In the genomic region with DNA sequence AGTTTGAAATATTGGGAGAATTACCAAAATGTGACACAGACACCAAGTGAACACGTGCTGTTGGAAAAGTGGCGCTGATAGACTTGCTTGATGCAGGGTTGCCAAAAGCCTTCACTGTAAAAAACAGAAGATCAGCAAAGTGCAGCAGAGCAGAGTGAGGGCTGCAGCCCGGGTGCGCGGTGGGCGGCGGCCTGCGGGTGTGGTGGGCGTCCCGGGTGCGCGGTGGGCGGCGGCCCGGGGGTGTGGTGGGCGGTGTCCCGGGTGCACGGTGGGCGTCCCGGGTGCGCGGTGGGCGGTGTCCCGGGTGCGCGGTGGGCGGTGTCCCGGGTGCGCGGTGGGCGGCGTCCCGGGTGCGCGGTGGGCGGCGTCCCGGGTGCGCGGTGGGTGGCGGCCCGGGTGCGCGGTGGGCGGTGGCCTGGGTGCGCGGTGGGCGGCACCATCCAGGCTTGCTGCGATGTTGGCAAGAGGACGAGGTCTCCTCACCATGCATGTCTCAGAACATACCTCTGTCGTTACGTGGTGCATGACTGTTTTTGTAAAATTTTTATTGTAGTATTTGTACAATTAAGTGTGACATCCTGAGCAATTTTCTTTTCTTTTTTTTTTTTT, we compare ENCODE assay signal across 8 cellular contexts. TPM values are rescaled to one million over a fixed set of nuclear protein-coding genes. Genes with fewer than 3 reads are reported as not detected.
DNase-seq lines count a peak whose midpoint lies in the region; ATAC-seq lines count a peak whose summit lies in the region.

No MANE protein-coding gene starts in this region.

- peak overlapping the region; percentile 44 to 92 (median 67) for H3K27ac Mint-ChIP-seq in CD4-positive, CD25-positive, alpha-beta regulatory T cell
- H3K27ac Mint-ChIP-seq in activated naive CD8-positive, alpha-beta T cell treated with anti-CD3 and anti-CD28 coated beads, Interleukin-2, amount 50 U/mL, for 24 hours: peak overlapping the region; percentile 47
- peak overlapping the region in 2 of 6 donors; percentile 24 to 32 for H3K27ac Mint-ChIP-seq in naive B cell

- H3K4me3 Mint-ChIP-seq in CD4-positive, CD25-positive, alpha-beta regulatory T cell: peak overlapping the region in 2 of 4 donors; percentile 63 to 82
- H3K4me3 Mint-ChIP-seq in activated naive CD8-positive, alpha-beta T cell treated with anti-CD3 and anti-CD28 coated beads, Interleukin-2, amount 50 U/mL, for 24 hours: peak overlapping the region; percentile 24
- peak overlapping the region; percentile 64 to 86 (median 77) for H3K4me3 Mint-ChIP-seq in naive B cell

- no peaks in the 10 kb centered on the region for H3K9me3 ChIP-seq in CD4-positive, CD25-positive, alpha-beta regulatory T cell (ENCODE audit: control insufficient read depth in 2 of 2, low read length in 2 of 2)

- H3K27me3 Mint-ChIP-seq in CD4-positive, CD25-positive, alpha-beta regulatory T cell: no peaks in the 10 kb centered on the region
- H3K27me3 Mint-ChIP-seq in activated naive CD8-positive, alpha-beta T cell treated with anti-CD3 and anti-CD28 coated beads, Interleukin-2, amount 50 U/mL, for 24 hours: no peaks in the 10 kb centered on the region
- no peaks in the 10 kb centered on the region for H3K27me3 Mint-ChIP-seq in naive B cell

- no peaks in the 10 kb centered on the region for H3K27me3 ChIP-seq in CD4-positive, CD25-positive, alpha-beta regulatory T cell (ENCODE audit: control insufficient read depth, insufficient read depth, low read length)

- H3K4me1 ChIP-seq in CD4-positive, CD25-positive, alpha-beta regulatory T cell (ENCODE audit: control insufficient read depth, insufficient read depth, low read length, poor library complexity, severe bottlenecking): peaks cover 6% of the 10 kb centered on the region

- ATAC-seq in CD4-positive, CD25-positive, alpha-beta regulatory T cell (ENCODE audit: low read depth in 2 of 2): peak; percentile 69 to 74
- ATAC-seq in activated naive CD8-positive, alpha-beta T cell treated with anti-CD3 and anti-CD28 coated beads, Interleukin-2, amount 50 U/mL, for 24 hours: no peak
- ATAC-seq in naive B cell (ENCODE audit: low read depth in 2 of 2) (peak; percentile 84 to 89), HG03135 (IDR thresholded peaks at IDR 0.05; ENCODE audit: unreplicated experiment) (no peak), HG03025 (IDR thresholded peaks at IDR 0.05; ENCODE audit: low FRiP score, unreplicated experiment) (no peak)

- H3K36me3 Mint-ChIP-seq in CD4-positive, CD25-positive, alpha-beta regulatory T cell: peaks cover 6% of the 10 kb centered on the region
- H3K36me3 Mint-ChIP-seq in activated naive CD8-positive, alpha-beta T cell treated with anti-CD3 and anti-CD28 coated beads, Interleukin-2, amount 50 U/mL, for 24 hours (ENCODE audit: low read depth): no peaks in the 10 kb centered on the region
- H3K36me3 Mint-ChIP-seq in naive B cell: no peaks in the 10 kb centered on the region

- no peaks in the 10 kb centered on the region for H3K36me3 ChIP-seq in CD4-positive, CD25-positive, alpha-beta regulatory T cell (ENCODE audit: control insufficient read depth, insufficient read depth, low read length)

- peaks cover 0 to 9% (median 6%) of the 10 kb centered on the region in 4 donors for H3K4me1 Mint-ChIP-seq in CD4-positive, CD25-positive, alpha-beta regulatory T cell
- H3K4me1 Mint-ChIP-seq in activated naive CD8-positive, alpha-beta T cell treated with anti-CD3 and anti-CD28 coated beads, Interleukin-2, amount 50 U/mL, for 24 hours: peaks cover 21% of the 10 kb centered on the region
- H3K4me1 Mint-ChIP-seq in naive B cell: peaks cover 8 to 17% (median 9%) of the 10 kb centered on the region in 3 donors

- no peak overlapping the region for H3K27ac ChIP-seq in CD4-positive, CD25-positive, alpha-beta regulatory T cell (ENCODE audit: insufficient read depth, low read length, poor library complexity, severe bottlenecking)

- H3K4me3 ChIP-seq in CD4-positive, CD25-positive, alpha-beta regulatory T cell (ENCODE audit: low read depth, low read length): no peak overlapping the region

- no peaks in the 10 kb centered on the region for H3K9me3 Mint-ChIP-seq in CD4-positive, CD25-positive, alpha-beta regulatory T cell
- H3K9me3 Mint-ChIP-seq in activated naive CD8-positive, alpha-beta T cell treated with anti-CD3 and anti-CD28 coated beads, Interleukin-2, amount 50 U/mL, for 24 hours: no peaks in the 10 kb centered on the region
- H3K9me3 Mint-ChIP-seq in naive B cell: no peaks in the 10 kb centered on the region

- peak; percentile 28 to 45 (median 34) for DNase-seq in CD4-positive, CD25-positive, alpha-beta regulatory T cell
- DNase-seq in NCI-H748 (lab: John Stamatoyannopoulos, UW; ENCODE audit: unreplicated experiment) (peak; percentile 35), naive B cell (peak; percentile 51), foreskin melanocyte (no peak), NK-92 (lab: John Stamatoyannopoulos, UW; ENCODE audit: unreplicated experiment) (no peak)
- DNase-seq in activated naive CD8-positive, alpha-beta T cell treated with anti-CD3 and anti-CD28 coated beads, Interleukin-2, amount 50 U/mL, for 24 hours: peak; percentile 37

RNA-seq across cellular contexts. Expression of a gene that starts 34.1 kb away (rescaled TPM):
- 3.1 TPM for total RNA-seq in CD4-positive, CD25-positive, alpha-beta regulatory T cell
- under 1 TPM; 0.11 to 0.31 (median 0.21) TPM for polyA plus RNA-seq in CD4-positive, CD25-positive, alpha-beta regulatory T cell
- polyA plus RNA-seq in naive B cell (ENCODE audit: low read depth in 6 of 6): under 1 TPM in 3 of 6 donors, not detected in 3; 0.21 to 0.77 (median 0.65) TPM

RNA-seq across cellular contexts. Expression of a gene that starts 49.7 kb away (rescaled TPM):
- 64.0 TPM for total RNA-seq in CD4-positive, CD25-positive, alpha-beta regulatory T cell
- 1 to 10 TPM in 2 of 4 donors, under 1 TPM in 2; 0.72 to 3.4 (median 1.5) TPM for polyA plus RNA-seq in CD4-positive, CD25-positive, alpha-beta regulatory T cell
- 1 to 10 TPM; 1.3 to 3.7 (median 1.5) TPM for polyA plus RNA-seq in naive B cell (ENCODE audit: low read depth in 6 of 6)

RNA-seq across cellular contexts. Expression of a gene that starts 55.4 kb away (rescaled TPM):
- 123 TPM for total RNA-seq in CD4-positive, CD25-positive, alpha-beta regulatory T cell
- 1 to 10 TPM; 2.5 to 3.1 (median 3.0) TPM for polyA plus RNA-seq in CD4-positive, CD25-positive, alpha-beta regulatory T cell
- 1 to 10 TPM; 3.3 to 6.3 (median 4.7) TPM for polyA plus RNA-seq in naive B cell (ENCODE audit: low read depth in 6 of 6)

Comparison
In these comparisons a context has a peak if more than half of its experiments do, and no peak if none do; other contexts are left out.
1. ATAC-seq: peak in CD4-positive, CD25-positive, alpha-beta regulatory T cell (2 of 2) and naive B cell (2 of 2); none in activated naive CD8-positive, alpha-beta T cell treated with anti-CD3 and anti-CD28 coated beads, Interleukin-2, amount 50 U/mL, for 24 hours (single experiment), HG03135 (single experiment) and HG03025 (single experiment).
2. DNase-seq: peak in CD4-positive, CD25-positive, alpha-beta regulatory T cell (3 of 3), NCI-H748 (single experiment), activated naive CD8-positive, alpha-beta T cell treated with anti-CD3 and anti-CD28 coated beads, Interleukin-2, amount 50 U/mL, for 24 hours (single experiment) and naive B cell (single experiment); none in foreskin melanocyte (single experiment) and NK-92 (single experiment).